Comparison of ENCODE assay signal across 9 cellular contexts in genomic region chr2:191231995-191232394, GRCh38. TPM values are rescaled to one million over a fixed set of nuclear protein-coding genes. Genes with fewer than 3 reads are reported as not detected.
A peak's percentile ranks its signal among the peaks of the same experiment; 100 is the strongest.
DNase-seq lines count a peak whose midpoint lies in the region; ATAC-seq, FAIRE-seq and TF ChIP-seq lines count a peak whose summit lies in the region.
"Had no signal": no experiment of that assay in that cellular context is flagged by ENCODE, and none has a peak within 500 bp of the region (broad histone marks: within the 10 kb centered on the region; RNA-seq: fewer than 3 reads in every experiment).

No MANE protein-coding gene starts in this region.

- FAIRE-seq in K562 (lab: Jason Lieb, UNC), result no peak

- in situ Hi-C loops in K562 (cut with MboI), result no loop called here

- H3K9me3 ChIP-seq in A673 (ENCODE audit: low read depth, low read length, poor library complexity, severe bottlenecking) (no peaks in the 10 kb centered on the region), K562 (replicated peaks; ENCODE audit: control insufficient read depth, insufficient read depth, low read depth, low read length) (no peaks in the 10 kb centered on the region)

- no peak overlapping the region for H3K4me2 ChIP-seq in K562 (ENCODE audit: insufficient read depth, low read length)

- TF ChIP-seq RAD21 in K562 (CRISPR knock-in tag; conservative IDR thresholded peaks at IDR 0.05 in 1 of 2, IDR thresholded peaks at IDR 0.05 in 1 of 2), result peak; percentile 33 to 57

- intact Hi-C loops in A673 (cut with micrococcal nuclease; ENCODE audit: unreplicated experiment), result loop anchor here (1.0 to 5.0 kb wide), 2 partner anchors 269 to 290 kb away; no protein-coding TSS in a partner anchor
- intact Hi-C loops in K562 (cut with micrococcal nuclease), result loop anchor here (5.0 kb wide), 1 partner anchor 290 kb away; no protein-coding TSS in a partner anchor

- H3K79me2 ChIP-seq in K562 (ENCODE audit: control insufficient read depth, insufficient read depth, low read length), result no peaks in the 10 kb centered on the region

- H3K4me3 ChIP-seq in A673 (ENCODE audit: low read depth, low read length, poor library complexity, severe bottlenecking) (no peak overlapping the region), K562 (no peak overlapping the region)

- H3K4me1 ChIP-seq in A673 (ENCODE audit: insufficient read depth, low read length, poor library complexity, severe bottlenecking), result peaks cover 5% of the 10 kb centered on the region
- no peaks in the 10 kb centered on the region for H3K4me1 ChIP-seq in K562 (replicated peaks in 1 of 2; ENCODE audit: control insufficient read depth in 2 of 2, insufficient read depth in 2 of 2, low read length in 2 of 2)

- TF ChIP-seq POLR2A in K562 (conservative IDR thresholded peaks at IDR 0.05), result no peak

- H3K4me1 Mint-ChIP-seq in HFFc6 (ENCODE audit: low read depth), result peaks cover 52% of the 10 kb centered on the region
- H3K4me1 Mint-ChIP-seq: activated B cell treated with CpG ODN at 0.5 μM for 24 hours had no signal

- H3K9me3 Mint-ChIP-seq in HFFc6, result no peaks in the 10 kb centered on the region
- H3K9me3 Mint-ChIP-seq: activated B cell treated with CpG ODN at 0.5 μM for 24 hours had no signal

- 0% methylated on average over 2 of the region's 2 CpGs for WGBS in K562 (ENCODE audit: insufficient coverage, low coverage, missing lambda C conversion rate)

- no peak overlapping the region for H3K4me3 Mint-ChIP-seq in HFFc6
- H3K4me3 Mint-ChIP-seq: activated B cell treated with CpG ODN at 0.5 μM for 24 hours had no signal

- H3K36me3 ChIP-seq in A673 (ENCODE audit: insufficient read depth, low read length, poor library complexity, severe bottlenecking) (no peaks in the 10 kb centered on the region), K562 (ENCODE audit: control insufficient read depth, insufficient read depth, low read length) (no peaks in the 10 kb centered on the region)

- POLR2A ChIA-PET in A673 (lab: Charles Lee; ENCODE audit: low non-redundant PET), result no interaction called here
- POLR2A ChIA-PET in K562 (lab: Yijun Ruan, JAX), result no interaction called here

- peaks cover 4% of the 10 kb centered on the region; the same call in 1 of the 2 replicates for H3K36me3 Mint-ChIP-seq in HFFc6 (ENCODE audit: low read depth)

- H2AFZ ChIP-seq in K562 (ENCODE audit: low read depth, low read length), result no peak overlapping the region

- H3K9me1 ChIP-seq in K562 (ENCODE audit: control insufficient read depth, insufficient read depth, low read length), result no peaks in the 10 kb centered on the region

- H4K20me1 ChIP-seq in K562 (replicated peaks; ENCODE audit: control insufficient read depth, insufficient read depth, low read length), result no peaks in the 10 kb centered on the region

- no peaks in the 10 kb centered on the region; the same call in 1 of the 2 replicates for H3K27me3 Mint-ChIP-seq in HFFc6 (ENCODE audit: insufficient read depth)
- H3K27me3 Mint-ChIP-seq: activated B cell treated with CpG ODN at 0.5 μM for 24 hours had no signal

- BruUV-seq in A673 (replicated peaks; lab: Mats Ljungman, UMichigan) (no TSS peak), K562 (replicated peaks; lab: Mats Ljungman, UMichigan) (no TSS peak)

- H3K27ac ChIP-seq in A673 (ENCODE audit: low read depth, low read length, poor library complexity, severe bottlenecking), result no peak overlapping the region
- H3K27ac ChIP-seq in K562 (ENCODE audit: extremely low read depth, low read depth, low read length), result no peak overlapping the region

- CTCF ChIA-PET in A673 (lab: Charles Lee), result no interaction called here
- CTCF ChIA-PET in K562 (lab: Yijun Ruan, JAX; ENCODE audit: low intra/inter-chr PET ratio), result no interaction called here

- DNase-seq in A673 (ENCODE audit: low spot score) (peak; percentile 53), HFFc6 (peak; percentile 39), K562 (ENCODE audit: extremely low read depth in 1 of 4, low spot score in 3 of 4) (peak in 1 of 4 experiments; percentile 2), left lobe of liver (ENCODE audit: low spot score) (no peak), AG08396 (ENCODE audit: low spot score) (no peak)
- DNase-seq in stimulated activated CD4-positive, alpha-beta T cell treated with anti-CD3 and anti-CD28 coated beads, Interleukin-2, amount 100 ng/mL, for 48 hours, result no peak
- DNase-seq: activated B cell treated with CpG ODN at 0.5 μM for 24 hours had no signal

- TF ChIP-seq EP300 in K562 (IDR thresholded peaks at IDR 0.05; ENCODE audit: low read length), result no peak

- TF ChIP-seq CTCF in A673 (conservative IDR thresholded peaks at IDR 0.05; ENCODE audit: low read depth, low read length) (peak; percentile 67), HFFc6 (IDR thresholded peaks at IDR 0.05) (peak; percentile 79), K562 (IDR thresholded peaks at IDR 0.05 in 2 of 3, conservative IDR thresholded peaks at IDR 0.05 in 1 of 3; ENCODE audit: insufficient read depth in 2 of 3, low read depth in 1 of 3, low read length in 3 of 3) (peak in 2 of 3 experiments; percentile 7 to 48; a peak in 2 of 6 replicates)

- H3K27ac Mint-ChIP-seq in HFFc6, result no peak overlapping the region
- H3K27ac Mint-ChIP-seq: activated B cell treated with CpG ODN at 0.5 μM for 24 hours had no signal

- no peak overlapping the region for H3K9ac ChIP-seq in K562 (ENCODE audit: insufficient read depth in 1 of 2, low read depth in 2 of 2, low read length in 2 of 2)

- ATAC-seq in K562, result no peak
- peak; percentile 52 for ATAC-seq in left lobe of liver
- ATAC-seq in HG02852 (IDR thresholded peaks at IDR 0.05; ENCODE audit: unreplicated experiment), result no peak
- no peak for ATAC-seq in HG02642 (IDR thresholded peaks at IDR 0.05; ENCODE audit: poor library complexity, unreplicated experiment)

- H3K27me3 ChIP-seq in A673 (replicated peaks; ENCODE audit: insufficient read depth, low read depth, low read length, poor library complexity) (no peaks in the 10 kb centered on the region), K562 (ENCODE audit: control insufficient read depth in 2 of 2, insufficient read depth in 2 of 2, low read length in 2 of 2) (no peaks in the 10 kb centered on the region)

TF ChIP-seq in K562, 482 proteins besides CTCF, POLR2A, EP300 and RAD21 (continues in another document):
- TF ChIP-seq ZNF511 (CRISPR knock-in tag; IDR thresholded peaks at IDR 0.05) (no peak), ZNF507 (tag; conservative IDR thresholded peaks at IDR 0.05) (no peak), ZNF395 (CRISPR knock-in tag; IDR thresholded peaks at IDR 0.05) (no peak), FOXK2 (conservative IDR thresholded peaks at IDR 0.05 in 1 of 2, IDR thresholded peaks at IDR 0.05 in 1 of 2; ENCODE audit: low read depth in 2 of 2) (0 out of 4 replicates have a peak, but pooled peaks of 1 of the 2 experiments have one; percentile 22), PHB2 (IDR thresholded peaks at IDR 0.05; ENCODE audit: low read depth) (no peak)
- TF ChIP-seq, protein P1, sequence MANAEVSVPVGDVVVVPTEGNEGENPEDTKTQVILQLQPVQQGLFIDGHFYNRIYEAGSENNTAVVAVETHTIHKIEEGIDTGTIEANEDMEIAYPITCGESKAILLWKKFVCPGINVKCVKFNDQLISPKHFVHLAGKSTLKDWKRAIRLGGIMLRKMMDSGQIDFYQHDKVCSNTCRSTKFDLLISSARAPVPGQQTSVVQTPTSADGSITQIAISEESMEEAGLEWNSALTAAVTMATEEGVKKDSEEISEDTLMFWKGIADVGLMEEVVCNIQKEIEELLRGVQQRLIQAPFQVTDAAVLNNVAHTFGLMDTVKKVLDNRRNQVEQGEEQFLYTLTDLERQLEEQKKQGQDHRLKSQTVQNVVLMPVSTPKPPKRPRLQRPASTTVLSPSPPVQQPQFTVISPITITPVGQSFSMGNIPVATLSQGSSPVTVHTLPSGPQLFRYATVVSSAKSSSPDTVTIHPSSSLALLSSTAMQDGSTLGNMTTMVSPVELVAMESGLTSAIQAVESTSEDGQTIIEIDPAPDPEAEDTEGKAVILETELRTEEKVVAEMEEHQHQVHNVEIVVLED (CRISPR knock-in tag; IDR thresholded peaks at IDR 0.05), result no peak

RNA-seq across cellular contexts. Expression of gene MYO1B, which starts 13.2 kb away (rescaled TPM):
- total RNA-seq in A673 (2021) (37.8 and 48.3 TPM in 2 replicates), K562 (2014; rRNA removed) (0.14 and 0.16 TPM in 2 replicates), K562 (2014; rRNA removed; fragmentation: Illumina TruSeq; extraction: Trizol) (not detected in 2 replicates), K562 (2015; rRNA removed; fragmentation: Illumina TruSeq; extraction: Trizol) (0.04 and 0.08 TPM in 2 replicates), K562 (2021) (0.25 and 0.33 TPM in 2 replicates), left lobe of liver (195 TPM)
- 100 to 1,000 TPM; 214 to 254 (median 236) TPM for total RNA-seq in HFFc6 (2021; fragmentation: NEBNext Ultra II Directional; extraction: Animal tissue kit (Norgen Biotek cat#: 25700))
- not detected in 2 replicates for total RNA-seq in K562 (2011; cell fraction: chromatin; rRNA removed; ENCODE audit: low replicate concordance)
- not detected in 2 replicates for total RNA-seq in K562 (2011; cell fraction: nucleolus; rRNA removed)
- not detected in 2 replicates for total RNA-seq in K562 (2011; cell fraction: nucleoplasm; rRNA removed)
- polyA plus RNA-seq in K562 (2011; rRNA removed) (not detected in 2 replicates), K562 (2014; fragmentation: Illumina TruSeq; extraction: Trizol) (not detected in 2 replicates), K562 (2014; fragmentation: Nextera tagmentation; extraction: Ambion mirVana) (not detected), K562 (2014; rRNA removed) (0.27 TPM in 1 of 2 replicates, not detected in the other)
- not detected in 2 replicates for polyA plus RNA-seq in K562 (2011; cell fraction: cytosol; rRNA removed)
- polyA plus RNA-seq in K562 (2011; cell fraction: nucleus; rRNA removed), result not detected in 2 replicates
- 0.17 TPM in 1 of 2 replicates, not detected in the other for polyA plus RNA-seq in K562 (2012)
- not detected in 2 replicates for polyA minus RNA-seq in K562 (2011; rRNA and poly(A)+ RNA removed)
- polyA minus RNA-seq in K562 (2011; cell fraction: cytosol; rRNA and poly(A)+ RNA removed), result not detected in 2 replicates
- not detected in 2 replicates for polyA minus RNA-seq in K562 (2011; cell fraction: nucleus; rRNA and poly(A)+ RNA removed)

Comparison
In these comparisons a context has a peak if more than half of its experiments do, and no peak if none do; other contexts are left out.
1. DNase-seq: peak in A673 (single experiment) and HFFc6 (single experiment); none in left lobe of liver (single experiment), AG08396 (single experiment) and stimulated activated CD4-positive, alpha-beta T cell treated with anti-CD3 and anti-CD28 coated beads, Interleukin-2, amount 100 ng/mL, for 48 hours (0 of 2).
2. CTCF ChIP-seq: peak in every context shown above with its lines; median percentile 79 in HFFc6; 67 in A673; 28 in K562.
3. RNA of gene MYO1B, which starts 13.2 kb away (total RNA-seq): 214 to 254 TPM in HFFc6, 195 TPM in left lobe of liver (single experiment) and 37.8 to 48.3 TPM in A673; 0.04 to 0.33 TPM in K562; every median in the first group is over 10 times any median in the second.